Comparison of ENCODE assay signal across 1 cellular context in genomic region chr10:77842652-77843212, GRCh38.
TF ChIP-seq lines count a peak whose summit lies in the region.

No MANE protein-coding gene starts in this region.

TF ChIP-seq in SK-N-SH, 30 proteins besides CTCF, POLR2A, EP300 and RAD21 (continued from another document):
- TF ChIP-seq REST (IDR thresholded peaks at IDR 0.05; ENCODE audit: low read depth, low read length) (no peak), ELF1 (IDR thresholded peaks at IDR 0.05) (no peak), SIN3A (IDR thresholded peaks at IDR 0.05; ENCODE audit: borderline replicate concordance, low read depth, low read length) (no peak), TEAD4 (IDR thresholded peaks at IDR 0.05; ENCODE audit: borderline replicate concordance, insufficient read depth) (no peak), CHD2 (IDR thresholded peaks at IDR 0.05; ENCODE audit: low read length, partially characterized antibody) (peak; percentile 11), RFX5 (IDR thresholded peaks at IDR 0.05; ENCODE audit: low read length) (no peak), TAF1 (IDR thresholded peaks at IDR 0.05; ENCODE audit: borderline replicate concordance, low read depth, low read length) (no peak), FOXM1 (IDR thresholded peaks at IDR 0.05; ENCODE audit: low read depth) (no peak), MXI1 (IDR thresholded peaks at IDR 0.05; ENCODE audit: low read depth, low read length) (peak; percentile 78), MEF2A (IDR thresholded peaks at IDR 0.05; ENCODE audit: borderline replicate concordance, low read depth) (no peak), FOXJ3 (CRISPR knock-in tag; IDR thresholded peaks at IDR 0.05) (0 out of 2 replicates have a peak, but pooled peaks have one; percentile 37), EZH2phosphoT487 (IDR thresholded peaks at IDR 0.05; ENCODE audit: borderline replicate concordance, low read depth) (no peak), JUND (IDR thresholded peaks at IDR 0.05) (no peak), NRF1 (IDR thresholded peaks at IDR 0.05; ENCODE audit: low read depth, low read length) (no peak)
